ENCODE assay signal across 9 cellular contexts in the genomic region with DNA sequence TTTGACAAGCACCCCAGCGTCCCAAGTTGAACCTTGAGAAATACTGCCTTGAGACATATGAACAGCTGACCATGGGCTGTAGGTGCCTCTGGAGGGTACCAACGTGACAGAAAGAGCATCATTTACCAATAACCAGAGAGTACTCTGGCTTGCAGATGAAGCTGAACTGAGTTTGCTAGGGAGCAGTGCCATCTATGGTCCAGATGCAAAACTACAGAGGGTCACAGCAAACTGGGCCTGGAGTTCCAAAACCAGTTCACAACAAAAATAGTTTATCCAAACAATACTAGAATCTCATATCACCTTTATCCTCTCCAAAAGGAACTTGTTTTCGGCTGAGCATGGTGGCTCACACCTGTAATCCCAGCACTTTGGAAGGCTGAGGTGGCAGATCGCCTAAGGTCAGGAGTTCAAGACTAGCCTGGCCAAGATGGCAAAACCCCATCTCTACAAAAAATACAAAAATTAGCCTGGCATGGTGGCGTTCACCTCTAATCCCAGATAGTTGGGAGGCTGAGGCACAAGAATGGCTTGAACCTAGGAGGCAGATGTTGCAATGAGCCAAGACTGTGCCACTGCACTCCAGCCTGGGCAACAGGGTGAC.
DNase-seq lines count a peak whose midpoint lies in the region; ATAC-seq, FAIRE-seq and TF ChIP-seq lines count a peak whose summit lies in the region.
"Had no signal": no experiment of that assay in that cellular context is flagged by ENCODE, and none has a peak within 500 bp of the region (broad histone marks: within the 10 kb centered on the region; RNA-seq: fewer than 3 reads in every experiment).

No MANE protein-coding gene starts in this region.

- H4K91ac ChIP-seq in H1 (replicated peaks; ENCODE audit: insufficient read length, low read length), result no peak overlapping the region

- no peak for TF ChIP-seq EP300 in H1 (IDR thresholded peaks at IDR 0.05; ENCODE audit: borderline replicate concordance in 1 of 2, low read depth in 2 of 2, low read length in 2 of 2)

- TF ChIP-seq CTCF in H1 (IDR thresholded peaks at IDR 0.05; ENCODE audit: control extremely low read depth in 1 of 3, insufficient read depth in 1 of 3, low read depth in 1 of 3, low read length in 3 of 3), result peak; percentile 54 to 82 (median 82)
- peak; percentile 59 for TF ChIP-seq CTCF in mesothelial cell of epicardium (IDR thresholded peaks at IDR 0.05; ENCODE audit: unreplicated experiment)
- TF ChIP-seq CTCF in tibial artery (IDR thresholded peaks at IDR 0.05), result peak; percentile 69

- no peak for ATAC-seq in GM21825 (IDR thresholded peaks at IDR 0.05; ENCODE audit: unreplicated experiment)

- no peak overlapping the region for H2BK20ac ChIP-seq in H1 (ENCODE audit: low read length)

- DNase-seq in NCI-H524 (lab: John Stamatoyannopoulos, UW) (peak; percentile 17 to 58), NCI-H524 treated with DMSO at 0.1 percent for 48 hours (lab: John Stamatoyannopoulos, UW) (no peak), M059J (ENCODE audit: low read depth) (peak; percentile 42), H1 (ENCODE audit: low read depth in 1 of 2, low spot score in 2 of 2) (peak in 1 of 2 experiments; percentile 58), mesothelial cell of epicardium (ENCODE audit: low spot score in 2 of 2, unreplicated experiment in 2 of 2) (peak in 1 of 2 experiments; percentile 45), tibial artery (peak in 1 of 2 donors; percentile 25)
- DNase-seq in activated CD4-positive, alpha-beta T cell treated with anti-CD3 and anti-CD28 coated beads for 4 hours, result peak; percentile 8 to 29

- no peak overlapping the region for H4K5ac ChIP-seq in H1 (ENCODE audit: insufficient read length, low read depth, low read length)

- FAIRE-seq in H1 (lab: Jason Lieb, UNC), result peak; percentile 91

- H3K23ac ChIP-seq in H1 (ENCODE audit: insufficient read length), result no peak overlapping the region

- H4K20me1 ChIP-seq in H1 (replicated peaks in 1 of 2; ENCODE audit: control insufficient read depth in 1 of 2, insufficient read depth in 2 of 2, low read length in 2 of 2), result peaks cover 0 to 6% of the 10 kb centered on the region in 2 experiments

- intact Hi-C loops in tibial artery (cut with DNase I; ENCODE audit: low total_unique reads), result loop anchor here (5.0 kb wide), 1 partner anchor 80 kb away; no protein-coding TSS in a partner anchor

- H3K23me2 ChIP-seq in H1 (ENCODE audit: low read depth, low read length), result no peaks in the 10 kb centered on the region

- peaks cover 45% of the 10 kb centered on the region for H3K4me1 Mint-ChIP-seq in mesothelial cell of epicardium

- 70% methylated on average over 5 of the region's 5 CpGs; no CpG with 5 or more reads in 1 of the 2 experiments for WGBS in H1 (ENCODE audit: extremely low coverage in 1 of 2, insufficient coverage in 1 of 2, insufficient read length in 1 of 2, insufficient replicate concordance in 2 of 2, low coverage in 1 of 2, low lambda C conversion rate in 2 of 2, missing lambda C conversion rate in 1 of 2), 2 experiments

- POLR2A ChIA-PET in H1 (lab: Charles Lee; ENCODE audit: partially characterized antibody), result interaction anchor here (0.7 to 2.1 kb wide), 6 partner anchors 29 to 118 kb away, joined by 3 to 6 read pairs (median 4); a partner anchor contains a TSS

- no peak overlapping the region for H2BK15ac ChIP-seq in H1 (ENCODE audit: low read length)

- no peak overlapping the region for H3K18ac ChIP-seq in H1 (ENCODE audit: extremely low read depth, low read length)

- no peak overlapping the region for H2AFZ ChIP-seq in H1 (ENCODE audit: low read length)

- no peak for TF ChIP-seq POLR2A in H1 (IDR thresholded peaks at IDR 0.05; ENCODE audit: control extremely low read depth in 1 of 2, low read depth in 2 of 2, low read length in 2 of 2)

- no peak overlapping the region for H2BK12ac ChIP-seq in H1 (ENCODE audit: low read depth, low read length)

- H3K79me2 ChIP-seq in H1 (ENCODE audit: control insufficient read depth in 1 of 2, insufficient read depth in 2 of 2, low read length in 2 of 2), result no peaks in the 10 kb centered on the region

- no peak overlapping the region for H3K4me2 ChIP-seq in H1 (ENCODE audit: insufficient read depth in 1 of 2, low read depth in 2 of 2, low read length in 2 of 2)

- no peak overlapping the region for H4K8ac ChIP-seq in H1 (ENCODE audit: extremely low read depth, insufficient read depth, low read length)

- no peak overlapping the region for H3K14ac ChIP-seq in H1 (ENCODE audit: insufficient read length)

- H3K9me3 Mint-ChIP-seq in mesothelial cell of epicardium, result no peaks in the 10 kb centered on the region
- H3K9me3 Mint-ChIP-seq: dendritic cell treated with granulocyte-macrophage colony-stimulating factor and Interleukin-4, amounts not matched to agents 40 ng/mL and 50 ng/mL, for 4 days had no signal

- H3K27me3 ChIP-seq in H1 (replicated peaks in 1 of 4; ENCODE audit: control insufficient read depth in 3 of 4, extremely low read depth in 1 of 4, insufficient read depth in 3 of 4, low read length in 3 of 4) (no peaks in the 10 kb centered on the region), tibial artery (no peaks in the 10 kb centered on the region)

- H3K9me3 ChIP-seq in H1 (ENCODE audit: insufficient read depth in 2 of 2, low read depth in 1 of 2, low read length in 1 of 2) (no peaks in the 10 kb centered on the region), tibial artery (no peaks in the 10 kb centered on the region)

- no peaks in the 10 kb centered on the region for H3K27me3 Mint-ChIP-seq in mesothelial cell of epicardium (ENCODE audit: low read depth)
- H3K27me3 Mint-ChIP-seq: dendritic cell treated with granulocyte-macrophage colony-stimulating factor and Interleukin-4, amounts not matched to agents 40 ng/mL and 50 ng/mL, for 4 days had no signal

- H3K27ac Mint-ChIP-seq in mesothelial cell of epicardium, result peak overlapping the region; percentile 78
- H3K27ac Mint-ChIP-seq: dendritic cell treated with granulocyte-macrophage colony-stimulating factor and Interleukin-4, amounts not matched to agents 40 ng/mL and 50 ng/mL, for 4 days had no signal

- no peak overlapping the region for H3K4ac ChIP-seq in H1 (replicated peaks; ENCODE audit: insufficient read length, low read depth, low read length)

- H2BK120ac ChIP-seq in H1 (replicated peaks; ENCODE audit: low read depth, low read length), result no peak overlapping the region

- H3K56ac ChIP-seq in H1 (replicated peaks; ENCODE audit: insufficient read length, low read depth, low read length), result no peak overlapping the region

- no peak overlapping the region for H3K9ac ChIP-seq in H1 (replicated peaks in 1 of 4; ENCODE audit: extremely low read depth in 1 of 4, low read depth in 3 of 4, low read length in 3 of 4)

- H3K4me3 Mint-ChIP-seq in mesothelial cell of epicardium, result no peak overlapping the region
- H3K4me3 Mint-ChIP-seq: dendritic cell treated with granulocyte-macrophage colony-stimulating factor and Interleukin-4, amounts not matched to agents 40 ng/mL and 50 ng/mL, for 4 days had no signal

- H3K79me1 ChIP-seq in H1 (ENCODE audit: low read depth, low read length), result peaks cover under 1% of the 10 kb centered on the region; the same call in 1 of the 2 replicates

- peak; percentile 88 for TF ChIP-seq RAD21 in H1 (IDR thresholded peaks at IDR 0.05 in 1 of 2, conservative IDR thresholded peaks at IDR 0.05 in 1 of 2; ENCODE audit: low read depth in 2 of 2, low read length in 2 of 2)

- H3K4me1 ChIP-seq in H1 (replicated peaks in 1 of 4; ENCODE audit: control insufficient read depth in 3 of 4, insufficient read depth in 4 of 4, low read length in 3 of 4), result no peaks in the 10 kb centered on the region
- H3K4me1 ChIP-seq in tibial artery, result peaks cover 0 to 64% (median 42%) of the 10 kb centered on the region in 4 donors

- peaks cover 15% of the 10 kb centered on the region for H3K36me3 Mint-ChIP-seq in mesothelial cell of epicardium

- H3K4me3 ChIP-seq in H1 (ENCODE audit: extremely low read depth in 1 of 4, insufficient read depth in 2 of 4, low read depth in 3 of 4, low read length in 4 of 4) (no peak overlapping the region), tibial artery (no peak overlapping the region)

- no peak overlapping the region for H2AK5ac ChIP-seq in H1 (ENCODE audit: low read depth, low read length)

- CTCF ChIA-PET in H1 (lab: Charles Lee; ENCODE audit: partially characterized antibody), result interaction anchor here (0.7 to 13.4 kb wide), 19 partner anchors 11 to 272 kb away, joined by 3 to 257 read pairs (median 4); a partner anchor contains a TSS

- H3K36me3 ChIP-seq in H1 (ENCODE audit: control insufficient read depth in 2 of 4, insufficient read depth in 4 of 4, low read length in 3 of 4) (peaks cover 0 to 32% (median 18%) of the 10 kb centered on the region in 4 experiments; a peak in 5 of 8 replicates), tibial artery (peaks cover 0 to 36% (median 17%) of the 10 kb centered on the region in 3 donors)

- no peak overlapping the region for H2BK5ac ChIP-seq in H1 (ENCODE audit: low read depth, low read length)

- H3K27ac ChIP-seq in H1 (ENCODE audit: low read depth, low read length), result no peak overlapping the region
- H3K27ac ChIP-seq in tibial artery, result peak overlapping the region; percentile 40 to 76

TF ChIP-seq in H1, 55 proteins besides CTCF, POLR2A, EP300 and RAD21:
- TF ChIP-seq, protein P1, sequence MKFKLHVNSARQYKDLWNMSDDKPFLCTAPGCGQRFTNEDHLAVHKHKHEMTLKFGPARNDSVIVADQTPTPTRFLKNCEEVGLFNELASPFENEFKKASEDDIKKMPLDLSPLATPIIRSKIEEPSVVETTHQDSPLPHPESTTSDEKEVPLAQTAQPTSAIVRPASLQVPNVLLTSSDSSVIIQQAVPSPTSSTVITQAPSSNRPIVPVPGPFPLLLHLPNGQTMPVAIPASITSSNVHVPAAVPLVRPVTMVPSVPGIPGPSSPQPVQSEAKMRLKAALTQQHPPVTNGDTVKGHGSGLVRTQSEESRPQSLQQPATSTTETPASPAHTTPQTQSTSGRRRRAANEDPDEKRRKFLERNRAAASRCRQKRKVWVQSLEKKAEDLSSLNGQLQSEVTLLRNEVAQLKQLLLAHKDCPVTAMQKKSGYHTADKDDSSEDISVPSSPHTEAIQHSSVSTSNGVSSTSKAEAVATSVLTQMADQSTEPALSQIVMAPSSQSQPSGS (IDR thresholded peaks at IDR 0.05; ENCODE audit: low read length), result no peak
- TF ChIP-seq CBX5 (IDR thresholded peaks at IDR 0.05; ENCODE audit: low read depth, low read length), result no peak
- no peak for TF ChIP-seq RFX5 (IDR thresholded peaks at IDR 0.05; ENCODE audit: borderline replicate concordance, low read depth, low read length)
- TF ChIP-seq EGR1 (IDR thresholded peaks at IDR 0.05; ENCODE audit: borderline replicate concordance, low read depth, low read length), result no peak
TF ChIP-seq in H1: peak in this region for 0.
